Comparison of ENCODE assay signal across 20 cellular contexts in the genomic region with DNA sequence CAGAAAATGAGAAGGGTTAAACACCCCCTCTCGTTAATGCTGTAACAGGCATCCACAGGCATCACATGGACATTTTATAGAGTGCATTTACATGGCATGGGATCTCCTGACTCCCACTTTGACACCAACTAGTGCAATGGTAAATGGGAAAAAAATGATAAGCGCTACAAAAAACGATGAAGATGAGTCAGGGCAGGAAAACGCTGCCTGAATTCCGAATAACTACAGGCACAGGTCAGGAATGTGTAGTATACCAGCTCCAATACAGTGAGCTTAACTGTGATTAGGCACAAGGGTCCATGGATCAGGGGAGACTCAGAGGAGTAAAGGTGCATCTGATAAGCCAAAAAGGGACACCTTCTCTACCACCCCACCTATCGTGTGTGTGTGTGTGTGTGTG.
DNase-seq lines count a peak whose midpoint lies in the region; ATAC-seq and TF ChIP-seq lines count a peak whose summit lies in the region.
"Had no signal": no experiment of that assay in that cellular context is flagged by ENCODE, and none has a peak within 500 bp of the region (broad histone marks: within the 10 kb centered on the region; RNA-seq: fewer than 3 reads in every experiment).

No MANE protein-coding gene starts in this region.

- H4K8ac ChIP-seq in trophoblast cell (ENCODE audit: low read depth, low read length): no peak overlapping the region

- peaks cover 26% of the 10 kb centered on the region for H3K79me1 ChIP-seq in trophoblast cell (ENCODE audit: low read length)

- no peak overlapping the region for H3K23ac ChIP-seq in trophoblast cell (ENCODE audit: low read length)

- H3K18ac ChIP-seq in trophoblast cell (ENCODE audit: low read length): no peak overlapping the region

- H3K4me2 ChIP-seq in trophoblast cell (ENCODE audit: low read length): no peak overlapping the region

- TF ChIP-seq CTCF in endothelial cell (IDR thresholded peaks at IDR 0.05; ENCODE audit: unreplicated experiment): no peak

- H3K4me1 Mint-ChIP-seq in endothelial cell (ENCODE audit: unreplicated experiment): peaks cover 23% of the 10 kb centered on the region

- H3K36me3 Mint-ChIP-seq in endothelial cell (ENCODE audit: low read depth, unreplicated experiment): peaks cover 5% of the 10 kb centered on the region
- H3K36me3 Mint-ChIP-seq: CD14-positive monocyte had no signal

- peak overlapping the region; percentile 67 for H3K14ac ChIP-seq in trophoblast cell (ENCODE audit: low read length)

- no peaks in the 10 kb centered on the region for H3K36me3 ChIP-seq in SJCRH30
- peaks cover 0 to 2% of the 10 kb centered on the region in 2 experiments for H3K36me3 ChIP-seq in trophoblast cell (ENCODE audit: control insufficient read depth in 1 of 2, insufficient read depth in 2 of 2, low read length in 2 of 2)
- H3K36me3 ChIP-seq: HAP-1 had no signal

- H3K4me1 ChIP-seq in SJCRH30 (peaks cover 48% of the 10 kb centered on the region), trophoblast cell (ENCODE audit: control insufficient read depth in 1 of 2, insufficient read depth in 2 of 2, low read length in 2 of 2) (peaks cover 18 to 34% of the 10 kb centered on the region in 2 experiments)
- H3K4me1 ChIP-seq: HAP-1 had no signal

- no peaks in the 10 kb centered on the region for H3K27me3 ChIP-seq in SJCRH30
- no peaks in the 10 kb centered on the region for H3K27me3 ChIP-seq in trophoblast cell (ENCODE audit: insufficient read depth, low read length)

- peak overlapping the region; percentile 51 for H2BK120ac ChIP-seq in trophoblast cell (ENCODE audit: insufficient read depth, low read length, poor library complexity)

- WGBS in trophoblast cell (ENCODE audit: extremely low coverage, insufficient coverage, insufficient read length): no CpG with 5 or more reads among the region's 6 CpGs

- H2BK12ac ChIP-seq in trophoblast cell (ENCODE audit: low read length): peak overlapping the region; percentile 61

- H3K4ac ChIP-seq in trophoblast cell (ENCODE audit: low read depth, low read length): no peak overlapping the region

- no peak overlapping the region for H3K27ac Mint-ChIP-seq in endothelial cell (ENCODE audit: unreplicated experiment)

- H2BK5ac ChIP-seq in trophoblast cell (ENCODE audit: low read depth, low read length, poor library complexity): peak overlapping the region; percentile 1

- H3K79me2 ChIP-seq in trophoblast cell (ENCODE audit: control insufficient read depth, insufficient read depth, low read length, poor library complexity): peaks cover 4% of the 10 kb centered on the region

- no peak overlapping the region for H4K12ac ChIP-seq in trophoblast cell (ENCODE audit: low read depth, low read length)

- peak overlapping the region; percentile 53 for H4K91ac ChIP-seq in trophoblast cell (ENCODE audit: low read depth, low read length)

- H3K9me3 ChIP-seq in SJCRH30 (replicated peaks) (no peaks in the 10 kb centered on the region; the same call in 1 of the 2 replicates), trophoblast cell (ENCODE audit: insufficient read depth, low read depth, low read length) (peaks cover 4% of the 10 kb centered on the region)
- H3K9me3 ChIP-seq: HAP-1 had no signal

- no peak overlapping the region for H3K9ac ChIP-seq in trophoblast cell (ENCODE audit: low read length)

- no peak overlapping the region for H2AFZ ChIP-seq in trophoblast cell (ENCODE audit: insufficient read depth, low read length, poor library complexity)

- peaks cover 5% of the 10 kb centered on the region for H3K9me3 Mint-ChIP-seq in endothelial cell (ENCODE audit: unreplicated experiment)

- H2AK5ac ChIP-seq in trophoblast cell (ENCODE audit: low read length): peak overlapping the region; percentile 45

- H3K4me3 ChIP-seq in SJCRH30 (no peak overlapping the region), trophoblast cell (ENCODE audit: low read depth, low read length) (no peak overlapping the region)
- H3K4me3 ChIP-seq: HAP-1 had no signal

- no peaks in the 10 kb centered on the region for H3K27me3 Mint-ChIP-seq in endothelial cell (ENCODE audit: unreplicated experiment)

- no peak overlapping the region for H3K4me3 Mint-ChIP-seq in endothelial cell (ENCODE audit: unreplicated experiment)
- H3K4me3 Mint-ChIP-seq: CD14-positive monocyte had no signal

- DNase-seq in EL (peak; percentile 10), SJCRH30 (no peak), dermis blood vessel endothelial cell (peak; percentile 57), trophoblast cell (peak; percentile 66 to 85), NCI-H187 treated with DMSO at 0.1 percent for 48 hours (lab: John Stamatoyannopoulos, UW) (no peak), endothelial cell (ENCODE audit: low spot score) (no peak)
- DNase-seq in activated effector memory CD4-positive, alpha-beta T cell treated with Interleukin-2 at 50 U/mL for 16 hours: no peak
- DNase-seq: DND-41, GDM1, MM.1S, NCI-H1105, NCI-H2081 treated with DMSO at 0.1 percent for 48 hours, NCI-H524, NCI-H82, PC-3, RPMI8226, SHP77 treated with DMSO at 0.1 percent for 48 hours had no signal

- no peak for ATAC-seq in GM19463 (IDR thresholded peaks at IDR 0.05; ENCODE audit: unreplicated experiment)
- ATAC-seq: PC-3 had no signal

- H3K27ac ChIP-seq in SJCRH30 (peak overlapping the region; percentile 54; the same call in 1 of the 2 replicates), trophoblast cell (ENCODE audit: low read depth, low read length) (peak overlapping the region; percentile 42)

Comparison
In these comparisons a context has a peak if more than half of its experiments do, and no peak if none do; other contexts are left out.
1. DNase-seq: peak in EL (single experiment), dermis blood vessel endothelial cell (single experiment) and trophoblast cell (2 of 2); none in SJCRH30 (0 of 2), NCI-H187 treated with DMSO at 0.1 percent for 48 hours (single experiment), endothelial cell (single experiment) and activated effector memory CD4-positive, alpha-beta T cell treated with Interleukin-2 at 50 U/mL for 16 hours (single experiment).